ENCODE assay signal across 16 cellular contexts in the genomic region with DNA sequence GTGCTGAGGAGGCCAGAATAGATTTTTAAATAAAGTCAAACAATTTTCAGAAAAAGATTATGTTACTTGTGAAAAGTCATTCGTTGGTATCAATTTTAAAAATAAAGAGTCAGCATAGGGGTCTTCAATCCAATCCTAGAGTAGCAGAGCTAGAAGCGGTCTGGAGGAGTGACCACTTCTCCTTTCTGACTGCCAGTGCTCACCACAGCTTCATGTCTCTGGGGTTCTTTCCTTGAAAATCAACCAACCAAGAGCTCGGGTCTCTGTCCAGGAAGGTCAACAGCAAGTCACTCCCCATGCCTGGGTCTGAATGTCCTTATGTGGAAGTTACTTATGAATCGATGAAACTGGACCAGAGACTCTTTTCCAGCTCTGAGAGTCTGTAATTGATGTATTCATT.
"Had no signal": no experiment of that assay in that cellular context is flagged by ENCODE, and none has a peak within 500 bp of the region (broad histone marks: within the 10 kb centered on the region; RNA-seq: fewer than 3 reads in every experiment).

No MANE protein-coding gene starts in this region.

- H3K4me1 Mint-ChIP-seq: activated T-helper 17 cell treated with anti-CD3 and anti-CD28 coated beads, Interleukin-2, amount 50 U/mL, for 72 hours; memory B cell; natural killer cell had no signal

- H3K36me3 Mint-ChIP-seq: memory B cell; natural killer cell; stimulated activated memory B cell treated with anti-CD40 and anti-IgM and Interleukin-4, amounts not matched to agents 10 μg/mL and 1 μg/mL and 100 μg/mL, for 72 hours had no signal

- H3K27ac ChIP-seq: ascending aorta had no signal

- FAIRE-seq: bronchial epithelial cell, frontal cortex had no signal

- H3K27ac Mint-ChIP-seq: activated naive CD4-positive, alpha-beta T cell treated with anti-CD3 and anti-CD28 coated beads for 36 hours; activated T-helper 17 cell treated with anti-CD3 and anti-CD28 coated beads, Interleukin-2, amount 50 U/mL, for 72 hours; memory B cell; natural killer cell; stimulated activated memory B cell treated with anti-CD40 and anti-IgM and Interleukin-4, amounts not matched to agents 10 μg/mL and 1 μg/mL and 100 μg/mL, for 72 hours had no signal

- H3K4me1 ChIP-seq: ascending aorta had no signal

- H3K4me3 Mint-ChIP-seq: activated naive CD4-positive, alpha-beta T cell treated with anti-CD3 and anti-CD28 coated beads for 36 hours; activated T-helper 17 cell treated with anti-CD3 and anti-CD28 coated beads, Interleukin-2, amount 50 U/mL, for 72 hours; memory B cell; natural killer cell; stimulated activated memory B cell treated with anti-CD40 and anti-IgM and Interleukin-4, amounts not matched to agents 10 μg/mL and 1 μg/mL and 100 μg/mL, for 72 hours had no signal

- ATAC-seq: activated T-helper 17 cell treated with anti-CD3 and anti-CD28 coated beads, Interleukin-2, amount 50 U/mL, for 72 hours; left ventricle myocardium superior; natural killer cell; stimulated activated memory B cell treated with anti-CD40 and anti-IgM and Interleukin-4, amounts not matched to agents 10 μg/mL and 1 μg/mL and 100 μg/mL, for 72 hours had no signal

- H3K36me3 ChIP-seq: ascending aorta had no signal

- H3K9me3 Mint-ChIP-seq: activated naive CD4-positive, alpha-beta T cell treated with anti-CD3 and anti-CD28 coated beads for 36 hours; activated T-helper 17 cell treated with anti-CD3 and anti-CD28 coated beads, Interleukin-2, amount 50 U/mL, for 72 hours; memory B cell; natural killer cell; stimulated activated memory B cell treated with anti-CD40 and anti-IgM and Interleukin-4, amounts not matched to agents 10 μg/mL and 1 μg/mL and 100 μg/mL, for 72 hours had no signal

- H3K4me3 ChIP-seq: ascending aorta had no signal

- DNase-seq: activated CD4-positive, alpha-beta T cell treated with anti-CD3 and anti-CD28 coated beads, Interleukin-2, amount 50 U/mL, for 1 hour; activated CD4-positive, CD25-positive, alpha-beta regulatory T cell; activated naive CD4-positive, alpha-beta T cell treated with anti-CD3 and anti-CD28 coated beads for 36 hours; activated T-cell treated with anti-CD3 and anti-CD28 coated beads for 4 hours; head of caudate nucleus; kidney glomerular epithelial cell; left ventricle myocardium superior; natural killer cell; stimulated activated CD4-positive, alpha-beta T cell treated with anti-CD3 and anti-CD28 coated beads, Interleukin-2, amount 100 ng/mL, for 48 hours; T1000 had no signal

- H3K9me3 ChIP-seq: ascending aorta had no signal
